Comparison of ENCODE assay signal across 25 cellular contexts in the genomic region with DNA sequence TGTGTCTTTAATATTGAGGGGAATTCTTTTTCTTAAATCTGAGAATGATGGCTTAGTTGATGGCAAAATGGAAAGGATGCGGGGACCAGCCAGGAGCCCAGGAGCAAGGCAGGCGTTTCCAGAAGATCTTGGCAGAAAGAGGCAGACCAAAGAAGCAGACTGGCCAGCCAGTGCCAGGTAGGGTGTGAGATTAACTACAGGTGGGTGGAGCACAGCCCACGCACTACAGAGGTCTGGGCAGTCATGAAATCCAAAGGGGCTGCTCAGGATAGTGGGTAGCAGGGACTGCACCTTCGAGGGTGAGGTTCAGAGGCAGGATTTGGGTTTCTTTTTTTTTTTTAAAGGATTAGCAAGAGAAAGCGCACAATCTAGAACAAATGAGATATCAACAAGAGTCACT. TPM values are rescaled to one million over a fixed set of nuclear protein-coding genes. Genes with fewer than 3 reads are reported as not detected.
DNase-seq lines count a peak whose midpoint lies in the region; ATAC-seq and TF ChIP-seq lines count a peak whose summit lies in the region.
"Had no signal": no experiment of that assay in that cellular context is flagged by ENCODE, and none has a peak within 500 bp of the region (broad histone marks: within the 10 kb centered on the region; RNA-seq: fewer than 3 reads in every experiment).

No MANE protein-coding gene starts in this region.

- H3K4me3 Mint-ChIP-seq in activated CD4-positive, alpha-beta T cell treated with anti-CD3 and anti-CD28 coated beads, Interleukin-2, amount 10 ng/mL, durations not matched to agents 7 days and 5 days: no peak overlapping the region
- H3K4me3 Mint-ChIP-seq in CD4-positive, CD25-positive, alpha-beta regulatory T cell: no peak overlapping the region
- H3K4me3 Mint-ChIP-seq in immature natural killer cell: no peak overlapping the region
- peak overlapping the region in 1 of 10 donors; percentile 3 for H3K4me3 Mint-ChIP-seq in naive thymus-derived CD4-positive, alpha-beta T cell
- H3K4me3 Mint-ChIP-seq: activated naive CD4-positive, alpha-beta T cell treated with anti-CD3 and anti-CD28 coated beads, Interleukin-2, amount 10 ng/mL, durations not matched to agents 7 days and 5 days; central memory CD8-positive, alpha-beta T cell; IgD-negative memory B cell had no signal

- no peaks in the 10 kb centered on the region for H3K9me3 Mint-ChIP-seq in activated CD4-positive, alpha-beta T cell treated with anti-CD3 and anti-CD28 coated beads, Interleukin-2, amount 10 ng/mL, durations not matched to agents 7 days and 5 days
- peaks cover 0 to 5% (median 0%) of the 10 kb centered on the region in 7 donors for H3K9me3 Mint-ChIP-seq in CD4-positive, CD25-positive, alpha-beta regulatory T cell
- H3K9me3 Mint-ChIP-seq in immature natural killer cell: no peaks in the 10 kb centered on the region
- no peaks in the 10 kb centered on the region for H3K9me3 Mint-ChIP-seq in naive thymus-derived CD4-positive, alpha-beta T cell
- H3K9me3 Mint-ChIP-seq: activated naive CD4-positive, alpha-beta T cell treated with anti-CD3 and anti-CD28 coated beads, Interleukin-2, amount 10 ng/mL, durations not matched to agents 7 days and 5 days; central memory CD8-positive, alpha-beta T cell had no signal

- H3K36me3 ChIP-seq in CD4-positive, CD25-positive, alpha-beta regulatory T cell (ENCODE audit: control insufficient read depth, insufficient read depth, low read length): no peaks in the 10 kb centered on the region
- no peaks in the 10 kb centered on the region for H3K36me3 ChIP-seq in RWPE2 (ENCODE audit: low read depth)
- no peaks in the 10 kb centered on the region for H3K36me3 ChIP-seq in naive thymus-derived CD4-positive, alpha-beta T cell (ENCODE audit: control insufficient read depth in 2 of 3, insufficient read depth in 3 of 3, low read length in 3 of 3)
- H3K36me3 ChIP-seq: gastrocnemius medialis, uterus had no signal

- POLR2A ChIA-PET in activated CD4-positive, alpha-beta T cell treated with anti-CD3 and anti-CD28 coated beads, Interleukin-2, amount 10 ng/mL, durations not matched to agents 7 days and 5 days (lab: Charles Lee): no interaction called here
- POLR2A ChIA-PET in naive thymus-derived CD4-positive, alpha-beta T cell (lab: Charles Lee): interaction anchor here (1.1 to 5.5 kb wide), 3 partner anchors 16 to 63 kb away, joined by 3 to 44 read pairs (median 4); a partner anchor contains a TSS

- H3K4me1 ChIP-seq in CD4-positive, CD25-positive, alpha-beta regulatory T cell (ENCODE audit: control insufficient read depth, insufficient read depth, low read length, poor library complexity, severe bottlenecking): peaks cover 57% of the 10 kb centered on the region
- H3K4me1 ChIP-seq in RWPE2 (ENCODE audit: insufficient read depth, poor library complexity, severe bottlenecking): peaks cover 31% of the 10 kb centered on the region
- H3K4me1 ChIP-seq in naive thymus-derived CD4-positive, alpha-beta T cell (ENCODE audit: control insufficient read depth in 2 of 2, insufficient read depth in 2 of 2, low read length in 2 of 2): peaks cover 53 to 69% of the 10 kb centered on the region in 2 donors
- H3K4me1 ChIP-seq: gastrocnemius medialis, psoas muscle, uterus had no signal

- no peak overlapping the region for H3K4me3 ChIP-seq in CD4-positive, CD25-positive, alpha-beta regulatory T cell (ENCODE audit: low read depth, low read length)
- H3K4me3 ChIP-seq in RWPE2 (ENCODE audit: severe bottlenecking): no peak overlapping the region
- no peak overlapping the region for H3K4me3 ChIP-seq in naive thymus-derived CD4-positive, alpha-beta T cell (ENCODE audit: low read length)
- H3K4me3 ChIP-seq: gastrocnemius medialis, psoas muscle, testis, uterus had no signal

- peak overlapping the region; percentile 72 for H3K27ac Mint-ChIP-seq in activated CD4-positive, alpha-beta T cell treated with anti-CD3 and anti-CD28 coated beads, Interleukin-2, amount 10 ng/mL, durations not matched to agents 7 days and 5 days
- peak overlapping the region in 2 of 3 donors; percentile 59 to 69 for H3K27ac Mint-ChIP-seq in CD4-positive, CD25-positive, alpha-beta regulatory T cell
- peak overlapping the region in 4 of 6 donors; percentile 15 to 81 (median 30) for H3K27ac Mint-ChIP-seq in immature natural killer cell
- H3K27ac Mint-ChIP-seq in naive thymus-derived CD4-positive, alpha-beta T cell: peak overlapping the region in 3 of 9 donors; percentile 3 to 64 (median 22)

- no peak for TF ChIP-seq CTCF in RWPE2 (IDR thresholded peaks at IDR 0.05; ENCODE audit: poor library complexity, severe bottlenecking)

- H3K27ac ChIP-seq in CD4-positive, CD25-positive, alpha-beta regulatory T cell (ENCODE audit: insufficient read depth, low read length, poor library complexity, severe bottlenecking): no peak overlapping the region
- H3K27ac ChIP-seq in RWPE2 (ENCODE audit: poor library complexity, severe bottlenecking): peak overlapping the region; percentile 80
- no peak overlapping the region for H3K27ac ChIP-seq in naive thymus-derived CD4-positive, alpha-beta T cell (ENCODE audit: low read depth, low read length)
- H3K27ac ChIP-seq: gastrocnemius medialis, psoas muscle, testis, uterus had no signal

- DNase-seq in activated CD4-positive, alpha-beta T cell treated with anti-CD3 and anti-CD28 coated beads, Interleukin-2, amount 10 ng/mL, durations not matched to agents 7 days and 5 days: no peak
- no peak for DNase-seq in activated CD4-positive, alpha-beta T cell treated with anti-CD3 and anti-CD28 coated beads for 4 hours
- DNase-seq in CD4-positive, CD25-positive, alpha-beta regulatory T cell: no peak
- DNase-seq in RWPE2 (ENCODE audit: low spot score) (no peak), immature natural killer cell (no peak), GDM1 (lab: John Stamatoyannopoulos, UW) (no peak)
- no peak for DNase-seq in stimulated activated CD4-positive, alpha-beta T cell treated with anti-CD3 and anti-CD28 coated beads, Interleukin-12 subunit alpha, Interleukin-12 subunit beta, amount 100 ng/mL, for 4 hours
- DNase-seq in naive thymus-derived CD4-positive, alpha-beta T cell: no peak
- DNase-seq: activated CD4-positive, CD25-positive, alpha-beta regulatory T cell; activated naive CD4-positive, alpha-beta T cell treated with anti-CD3 and anti-CD28 coated beads, Interleukin-2, amount 10 ng/mL, durations not matched to agents 7 days and 5 days; AML-193; dermis blood vessel endothelial cell; DMS153; gastrocnemius medialis; left colon; NCI-H1048; NCI-H187; NCI-H526; psoas muscle; SHP77 treated with DMSO at 0.1 percent for 48 hours; stimulated activated naive CD8-positive, alpha-beta T cell treated with anti-CD3 and anti-CD28 coated beads, Interleukin-15, Interleukin-2, amounts not matched to agents 100 U/mL and 50 U/mL, for 24 hours; testis; uterus had no signal

- ATAC-seq in CD4-positive, CD25-positive, alpha-beta regulatory T cell (ENCODE audit: low read depth in 2 of 2): no peak
- no peak for ATAC-seq in RWPE2 (ENCODE audit: low read depth)
- no peak for ATAC-seq in naive thymus-derived CD4-positive, alpha-beta T cell
- ATAC-seq: gastrocnemius medialis; left colon; psoas muscle; stimulated activated naive CD8-positive, alpha-beta T cell treated with anti-CD3 and anti-CD28 coated beads, Interleukin-15, Interleukin-2, amounts not matched to agents 100 U/mL and 50 U/mL, for 24 hours had no signal

- peaks cover 94% of the 10 kb centered on the region for H3K4me1 Mint-ChIP-seq in activated CD4-positive, alpha-beta T cell treated with anti-CD3 and anti-CD28 coated beads, Interleukin-2, amount 10 ng/mL, durations not matched to agents 7 days and 5 days
- H3K4me1 Mint-ChIP-seq in CD4-positive, CD25-positive, alpha-beta regulatory T cell: peaks cover 39 to 85% (median 59%) of the 10 kb centered on the region in 4 donors
- H3K4me1 Mint-ChIP-seq in immature natural killer cell: peaks cover 70 to 72% of the 10 kb centered on the region in 2 donors
- peaks cover 63 to 97% (median 76%) of the 10 kb centered on the region in 7 donors for H3K4me1 Mint-ChIP-seq in naive thymus-derived CD4-positive, alpha-beta T cell

- H3K27me3 ChIP-seq in CD4-positive, CD25-positive, alpha-beta regulatory T cell (ENCODE audit: control insufficient read depth, insufficient read depth, low read length): no peaks in the 10 kb centered on the region
- no peaks in the 10 kb centered on the region for H3K27me3 ChIP-seq in RWPE2 (ENCODE audit: insufficient read depth, poor library complexity, severe bottlenecking)
- H3K27me3 ChIP-seq in naive thymus-derived CD4-positive, alpha-beta T cell (ENCODE audit: control insufficient read depth in 2 of 2, insufficient read depth in 2 of 2, low read length in 2 of 2): no peaks in the 10 kb centered on the region
- H3K27me3 ChIP-seq: gastrocnemius medialis, testis, uterus had no signal

- intact Hi-C loops in naive thymus-derived CD4-positive, alpha-beta T cell (cut with micrococcal nuclease): loop anchor here (5.0 kb wide), 1 partner anchor 67 kb away; no protein-coding TSS in a partner anchor

- no peaks in the 10 kb centered on the region for H3K27me3 Mint-ChIP-seq in activated CD4-positive, alpha-beta T cell treated with anti-CD3 and anti-CD28 coated beads, Interleukin-2, amount 10 ng/mL, durations not matched to agents 7 days and 5 days
- H3K27me3 Mint-ChIP-seq in CD4-positive, CD25-positive, alpha-beta regulatory T cell: no peaks in the 10 kb centered on the region
- H3K27me3 Mint-ChIP-seq in immature natural killer cell (ENCODE audit: low read depth in 3 of 3): peaks cover 0 to 6% (median 5%) of the 10 kb centered on the region in 3 donors
- H3K27me3 Mint-ChIP-seq in naive thymus-derived CD4-positive, alpha-beta T cell: no peaks in the 10 kb centered on the region
- H3K27me3 Mint-ChIP-seq: activated naive CD4-positive, alpha-beta T cell treated with anti-CD3 and anti-CD28 coated beads, Interleukin-2, amount 10 ng/mL, durations not matched to agents 7 days and 5 days; central memory CD8-positive, alpha-beta T cell had no signal

- CTCF ChIA-PET in activated CD4-positive, alpha-beta T cell treated with anti-CD3 and anti-CD28 coated beads, Interleukin-2, amount 10 ng/mL, durations not matched to agents 7 days and 5 days (lab: Charles Lee): interaction anchor here (1.1 to 2.0 kb wide), 2 partner anchors 17 to 71 kb away, joined by 3 to 16 read pairs; a partner anchor contains a TSS
- CTCF ChIA-PET in naive thymus-derived CD4-positive, alpha-beta T cell (lab: Charles Lee): no interaction called here

- no peaks in the 10 kb centered on the region for H3K36me3 Mint-ChIP-seq in activated CD4-positive, alpha-beta T cell treated with anti-CD3 and anti-CD28 coated beads, Interleukin-2, amount 10 ng/mL, durations not matched to agents 7 days and 5 days (ENCODE audit: low read depth)
- H3K36me3 Mint-ChIP-seq in CD4-positive, CD25-positive, alpha-beta regulatory T cell: no peaks in the 10 kb centered on the region
- no peaks in the 10 kb centered on the region for H3K36me3 Mint-ChIP-seq in immature natural killer cell
- H3K36me3 Mint-ChIP-seq in naive thymus-derived CD4-positive, alpha-beta T cell: peaks cover 0 to 4% (median 0%) of the 10 kb centered on the region in 5 donors
- H3K36me3 Mint-ChIP-seq: IgD-negative memory B cell had no signal

- no peaks in the 10 kb centered on the region for H3K9me3 ChIP-seq in CD4-positive, CD25-positive, alpha-beta regulatory T cell (ENCODE audit: control insufficient read depth in 2 of 2, low read length in 2 of 2)
- H3K9me3 ChIP-seq in RWPE2 (ENCODE audit: severe bottlenecking): no peaks in the 10 kb centered on the region
- H3K9me3 ChIP-seq in naive thymus-derived CD4-positive, alpha-beta T cell (ENCODE audit: control insufficient read depth in 2 of 3, low read length in 3 of 3): no peaks in the 10 kb centered on the region
- H3K9me3 ChIP-seq: gastrocnemius medialis, psoas muscle, testis, uterus had no signal

RNA-seq across cellular contexts. Expression of a gene that starts 17.7 kb away (rescaled TPM):
- total RNA-seq in activated CD4-positive, alpha-beta T cell treated with anti-CD3 and anti-CD28 coated beads, Interleukin-2, amount 10 ng/mL, durations not matched to agents 7 days and 5 days: 10 to 100 TPM; 56.6 to 72.1 TPM
- 202 TPM for total RNA-seq in CD4-positive, CD25-positive, alpha-beta regulatory T cell
- polyA plus RNA-seq in CD4-positive, CD25-positive, alpha-beta regulatory T cell: 10 to 100 TPM; 16.4 to 25.7 (median 20.3) TPM
- polyA plus RNA-seq in immature natural killer cell: 10 to 100 TPM in 1 of 3 donors, 1 to 10 TPM in 2; 4.6 to 17.2 (median 4.6) TPM
- 100 to 1,000 TPM in 4 of 5 experiments, 10 to 100 TPM in 1; 80.8 to 114 (median 112) TPM for total RNA-seq in naive thymus-derived CD4-positive, alpha-beta T cell
- polyA plus RNA-seq in naive thymus-derived CD4-positive, alpha-beta T cell: 10 to 100 TPM; 11.2 to 12.2 TPM
